ENCODE assay signal across 18 cellular contexts in the genomic region with DNA sequence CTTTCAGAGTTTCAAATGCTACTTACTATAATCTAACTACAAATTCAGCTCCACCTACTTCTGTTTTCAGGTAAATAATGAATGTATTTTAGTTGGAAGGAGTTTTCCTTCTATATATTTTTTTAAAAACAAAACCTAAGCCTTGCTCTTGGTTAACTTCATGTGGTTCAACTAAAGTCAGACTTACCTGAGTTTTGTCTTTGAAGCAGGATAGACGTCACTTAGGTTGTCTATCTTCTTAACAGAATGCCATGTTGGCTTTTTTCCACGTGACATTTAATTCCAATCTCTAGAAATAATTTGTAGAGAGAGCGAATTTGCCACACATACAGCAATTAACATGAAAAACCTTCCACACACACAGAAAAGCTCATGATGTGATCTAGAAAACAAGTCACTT. TPM values are rescaled to one million over a fixed set of nuclear protein-coding genes. Genes with fewer than 3 reads are reported as not detected.
DNase-seq lines count a peak whose midpoint lies in the region; ATAC-seq and FAIRE-seq lines count a peak whose summit lies in the region.
"Had no signal": no experiment of that assay in that cellular context is flagged by ENCODE, and none has a peak within 500 bp of the region (broad histone marks: within the 10 kb centered on the region; RNA-seq: fewer than 3 reads in every experiment).

No MANE protein-coding gene starts in this region.

- H3K36me3 ChIP-seq in small intestine (ENCODE audit: control insufficient read depth in 2 of 2, insufficient read depth in 2 of 2, low read length in 2 of 2) = no peaks in the 10 kb centered on the region
- H3K36me3 ChIP-seq: BE2C had no signal

- H3K9me3 Mint-ChIP-seq in activated naive CD4-positive, alpha-beta T cell treated with anti-CD3 and anti-CD28 coated beads for 36 hours = no peaks in the 10 kb centered on the region
- no peaks in the 10 kb centered on the region for H3K9me3 Mint-ChIP-seq in activated naive CD8-positive, alpha-beta T cell (ENCODE audit: low read depth)
- H3K9me3 Mint-ChIP-seq: CD8-positive, alpha-beta T cell had no signal

- H3K4me3 ChIP-seq in small intestine (ENCODE audit: low read depth in 1 of 2, low read length in 2 of 2) = no peak overlapping the region

- ATAC-seq in T-helper 17 cell (no peak), GM21447 (IDR thresholded peaks at IDR 0.05; ENCODE audit: unreplicated experiment) (no peak)
- ATAC-seq: CD8-positive, alpha-beta T cell had no signal

- H3K36me3 Mint-ChIP-seq in activated naive CD4-positive, alpha-beta T cell treated with anti-CD3 and anti-CD28 coated beads for 36 hours (ENCODE audit: low read depth) = no peaks in the 10 kb centered on the region
- H3K36me3 Mint-ChIP-seq in T-helper 17 cell (ENCODE audit: low read depth) = peaks cover 6% of the 10 kb centered on the region
- H3K36me3 Mint-ChIP-seq in activated naive CD8-positive, alpha-beta T cell = peaks cover 4% of the 10 kb centered on the region
- H3K36me3 Mint-ChIP-seq: CD8-positive, alpha-beta T cell had no signal

- CTCF ChIA-PET in activated naive CD4-positive, alpha-beta T cell treated with anti-CD3 and anti-CD28 coated beads for 36 hours (lab: Charles Lee) = interaction anchor here (0.9 to 10.6 kb wide), 7 partner anchors 10 to 183 kb away, joined by 3 to 142 read pairs (median 6); a partner anchor contains a TSS

- peak; percentile 15 for FAIRE-seq in small intestine (lab: Jason Lieb, UNC)
- FAIRE-seq: D721Med had no signal

- no peak for DNase-seq in activated naive CD4-positive, alpha-beta T cell treated with anti-CD3 and anti-CD28 coated beads for 36 hours
- no peak for DNase-seq in activated naive CD4-positive, alpha-beta T cell treated with anti-CD3 and anti-CD28 coated beads, Interleukin-2, amount 50 U/mL, for 16 hours
- no peak for DNase-seq in T-helper 17 cell
- peak; percentile 23 for DNase-seq in small intestine
- no peak for DNase-seq in NCI-H345 treated with DMSO at 0.1 percent for 48 hours (lab: John Stamatoyannopoulos, UW; ENCODE audit: unreplicated experiment)
- DNase-seq: BE2C; CD8-positive, alpha-beta T cell; GF-D8; GOT3; Karpas-422; NCI-H1417 treated with DMSO at 0.1 percent for 48 hours; NCI-H2029; NCI-H524 had no signal

- no peaks in the 10 kb centered on the region for H3K9me3 ChIP-seq in T-helper 17 cell (ENCODE audit: control insufficient read depth, low read length, poor library complexity, severe bottlenecking)
- H3K9me3 ChIP-seq in small intestine (ENCODE audit: control insufficient read depth, low read depth) = no peaks in the 10 kb centered on the region
- H3K9me3 ChIP-seq: BE2C had no signal

- peak overlapping the region; percentile 87 for H3K27ac Mint-ChIP-seq in activated naive CD4-positive, alpha-beta T cell treated with anti-CD3 and anti-CD28 coated beads for 36 hours
- peak overlapping the region; percentile 39 for H3K27ac Mint-ChIP-seq in T-helper 17 cell
- H3K27ac Mint-ChIP-seq in activated naive CD8-positive, alpha-beta T cell = peak overlapping the region; percentile 91
- H3K27ac Mint-ChIP-seq: CD8-positive, alpha-beta T cell had no signal

- H3K27ac ChIP-seq in small intestine (ENCODE audit: low read depth in 1 of 2, low read length in 1 of 2) = peak overlapping the region in 1 of 2 donors; percentile 53
- H3K27ac ChIP-seq: RWPE1 had no signal

- H3K4me1 Mint-ChIP-seq in activated naive CD4-positive, alpha-beta T cell treated with anti-CD3 and anti-CD28 coated beads for 36 hours (ENCODE audit: low read depth) = peaks cover 86% of the 10 kb centered on the region
- H3K4me1 Mint-ChIP-seq in T-helper 17 cell = peaks cover 32% of the 10 kb centered on the region
- H3K4me1 Mint-ChIP-seq in activated naive CD8-positive, alpha-beta T cell (ENCODE audit: low read depth) = peaks cover 77% of the 10 kb centered on the region

- intact Hi-C loops in activated naive CD4-positive, alpha-beta T cell treated with anti-CD3 and anti-CD28 coated beads for 36 hours (cut with micrococcal nuclease) = loop anchor here (1.0 to 2.0 kb wide), 3 partner anchors 7 to 175 kb away; no protein-coding TSS in a partner anchor

- no peaks in the 10 kb centered on the region for H3K27me3 Mint-ChIP-seq in activated naive CD4-positive, alpha-beta T cell treated with anti-CD3 and anti-CD28 coated beads for 36 hours (ENCODE audit: low read depth)
- H3K27me3 Mint-ChIP-seq in T-helper 17 cell = peaks cover 14% of the 10 kb centered on the region
- H3K27me3 Mint-ChIP-seq in activated naive CD8-positive, alpha-beta T cell = no peaks in the 10 kb centered on the region

- WGBS in small intestine, 3 donors = 9 to 60% (median 31%) methylated on average over 3 of the region's 3 CpGs

- H3K4me3 Mint-ChIP-seq in activated naive CD4-positive, alpha-beta T cell treated with anti-CD3 and anti-CD28 coated beads for 36 hours = peak overlapping the region; percentile 68
- no peak overlapping the region for H3K4me3 Mint-ChIP-seq in T-helper 17 cell
- peak overlapping the region; percentile 69 for H3K4me3 Mint-ChIP-seq in activated naive CD8-positive, alpha-beta T cell
- H3K4me3 Mint-ChIP-seq: CD8-positive, alpha-beta T cell had no signal

- H3K27me3 ChIP-seq in small intestine (ENCODE audit: control insufficient read depth in 2 of 2, insufficient read depth in 2 of 2, low read length in 2 of 2) = no peaks in the 10 kb centered on the region
- H3K27me3 ChIP-seq: BE2C had no signal

- H3K4me1 ChIP-seq in small intestine (ENCODE audit: control insufficient read depth in 2 of 2, insufficient read depth in 1 of 2, low read depth in 1 of 2, low read length in 1 of 2) = no peaks in the 10 kb centered on the region
- H3K4me1 ChIP-seq: BE2C had no signal

RNA-seq across cellular contexts. Expression of a gene that starts 43.9 kb away (rescaled TPM):
- 100 to 1,000 TPM; 599 to 610 TPM for total RNA-seq in activated naive CD4-positive, alpha-beta T cell treated with anti-CD3 and anti-CD28 coated beads for 36 hours
- total RNA-seq in T-helper 17 cell = 100 to 1,000 TPM; 286 to 294 TPM
- polyA plus RNA-seq in small intestine = 10 to 100 TPM in 2 of 3 donors, 1 to 10 TPM in 1; 9.4 to 19.8 (median 15.7) TPM
- polyA plus RNA-seq: AG04450 had no signal

Comparison
In these comparisons a context has a peak if more than half of its experiments do, and no peak if none do; other contexts are left out.
1. H3K27ac Mint-ChIP-seq: peak in every context shown above with its lines; median percentile 91 in activated naive CD8-positive, alpha-beta T cell; 87 in activated naive CD4-positive, alpha-beta T cell treated with anti-CD3 and anti-CD28 coated beads for 36 hours; 39 in T-helper 17 cell.